In genomic region chr2:159606287-159606686, GRCh38 we compare ENCODE assay signal across 16 cellular contexts. TPM values are rescaled to one million over a fixed set of nuclear protein-coding genes. Genes with fewer than 3 reads are reported as not detected.
A peak's percentile ranks its signal among the peaks of the same experiment; 100 is the strongest.
DNase-seq lines count a peak whose midpoint lies in the region; ATAC-seq, FAIRE-seq and TF ChIP-seq lines count a peak whose summit lies in the region.
"Had no signal": no experiment of that assay in that cellular context is flagged by ENCODE, and none has a peak within 500 bp of the region (broad histone marks: within the 10 kb centered on the region; RNA-seq: fewer than 3 reads in every experiment).

No MANE protein-coding gene starts in this region.

- no peaks in the 10 kb centered on the region for H3K9me1 ChIP-seq in IMR-90 (ENCODE audit: insufficient read depth, low read length)

- H2BK120ac ChIP-seq in IMR-90 (ENCODE audit: low read depth, low read length): no peak overlapping the region

- no peak overlapping the region for H3K9ac ChIP-seq in IMR-90 (ENCODE audit: low read depth, low read length)
- peak overlapping the region; percentile 1 for H3K9ac ChIP-seq in smooth muscle cell (ENCODE audit: low read depth)

- H3K4me1 Mint-ChIP-seq in brain: peaks cover 61% of the 10 kb centered on the region
- H3K4me1 Mint-ChIP-seq: activated naive CD4-positive, alpha-beta T cell treated with anti-CD3 and anti-CD28 coated beads, Interleukin-2, amount 10 ng/mL, durations not matched to agents 7 days and 5 days had no signal

- H4K20me1 ChIP-seq in IMR-90 (ENCODE audit: insufficient read depth, low read length) (peaks cover 16% of the 10 kb centered on the region), smooth muscle cell (ENCODE audit: low read depth) (peaks cover 76% of the 10 kb centered on the region)

- no peaks in the 10 kb centered on the region for H3K27me3 ChIP-seq in IMR-90 (ENCODE audit: control insufficient read depth, insufficient read depth, low read length)
- no peaks in the 10 kb centered on the region for H3K27me3 ChIP-seq in smooth muscle cell (ENCODE audit: low read depth)
- H3K27me3 ChIP-seq: BLaER1 treated with 17β-estradiol and CSF1 and Interleukin-3, amounts not matched to agents 10 nM and 100 nM; upper lobe of left lung had no signal

- H3K14ac ChIP-seq in IMR-90 (replicated peaks; ENCODE audit: low read depth, low read length): no peak overlapping the region

- H3K4me1 ChIP-seq in IMR-90 (ENCODE audit: control insufficient read depth, insufficient read depth, low read length) (peaks cover 5% of the 10 kb centered on the region), smooth muscle cell (ENCODE audit: low read depth) (peaks cover 30% of the 10 kb centered on the region)

- H4K91ac ChIP-seq in IMR-90 (ENCODE audit: insufficient read depth, low read depth, low read length): no peak overlapping the region

- peak; percentile 56; the same call in 1 of the 2 replicates for ATAC-seq in IMR-90 (ENCODE audit: low read depth)
- ATAC-seq in left lobe of liver: peak; percentile 11
- ATAC-seq in HG02623 (IDR thresholded peaks at IDR 0.05; ENCODE audit: unreplicated experiment): no peak
- no peak for ATAC-seq in GM21526 (IDR thresholded peaks at IDR 0.05; ENCODE audit: low FRiP score, unreplicated experiment)
- ATAC-seq: SK-N-SH treated with all-trans-retinoic acid at 6 μM for 48 hours had no signal

- DNase-seq in IMR-90: peak; percentile 63
- no peak for DNase-seq in left lobe of liver (ENCODE audit: low spot score)
- DNase-seq in smooth muscle cell (lab: John Stamatoyannopoulos, UW; ENCODE audit: unreplicated experiment): no peak
- DNase-seq in SW480 (ENCODE audit: low spot score): no peak
- DNase-seq in H54 (ENCODE audit: insufficient read length, low spot score): no peak
- DNase-seq: activated CD4-positive, CD25-positive, alpha-beta regulatory T cell; activated naive CD4-positive, alpha-beta T cell treated with anti-CD3 and anti-CD28 coated beads, Interleukin-2, amount 10 ng/mL, durations not matched to agents 7 days and 5 days; cerebellar nuclear complex; NCI-H1105; NCI-H345; upper lobe of left lung had no signal

- peaks cover 7% of the 10 kb centered on the region for H3F3A ChIP-seq in smooth muscle cell (ENCODE audit: low read depth)

- H3K18ac ChIP-seq in IMR-90 (ENCODE audit: low read depth, low read length): no peak overlapping the region

- no peak for TF ChIP-seq RAD21 in IMR-90 (IDR thresholded peaks at IDR 0.05; ENCODE audit: low read length)

- H3K27ac ChIP-seq in IMR-90 (ENCODE audit: insufficient read depth, low read length) (no peak overlapping the region), smooth muscle cell (ENCODE audit: low read depth) (peak overlapping the region; percentile 58)
- H3K27ac ChIP-seq: BLaER1 treated with 17β-estradiol and CSF1 and Interleukin-3, amounts not matched to agents 10 nM and 100 nM had no signal

- BruUV-seq in IMR-90 (replicated peaks; lab: Mats Ljungman, UMichigan): no TSS peak

- H2BK15ac ChIP-seq in IMR-90 (ENCODE audit: low read depth, low read length): no peak overlapping the region

- dilution Hi-C loops in IMR-90 (cut with HindIII; ENCODE audit: low sequenced_read_pairs, unreplicated experiment): no loop called here

- in situ Hi-C loops in IMR-90 (cut with MboI; ENCODE audit: low sequenced_read_pairs): no loop called here

- H3K9me3 ChIP-seq in IMR-90 (ENCODE audit: control insufficient read depth, insufficient read depth, low read length): no peaks in the 10 kb centered on the region
- H3K9me3 ChIP-seq in smooth muscle cell (replicated peaks; ENCODE audit: low read depth): no peaks in the 10 kb centered on the region
- H3K9me3 ChIP-seq: BLaER1 treated with 17β-estradiol and CSF1 and Interleukin-3, amounts not matched to agents 10 nM and 100 nM; upper lobe of left lung had no signal

- intact Hi-C loops in IMR-90 (cut with micrococcal nuclease): no loop called here

- peak overlapping the region; percentile 6; the same call in 1 of the 2 replicates for H3K4me2 ChIP-seq in IMR-90 (ENCODE audit: low read depth, low read length)
- peak overlapping the region; percentile 69 for H3K4me2 ChIP-seq in smooth muscle cell
- H3K4me2 ChIP-seq: BLaER1 treated with 17β-estradiol and CSF1 and Interleukin-3, amounts not matched to agents 10 nM and 100 nM had no signal

- no peak overlapping the region for H2BK5ac ChIP-seq in IMR-90 (ENCODE audit: low read depth, low read length, poor library complexity, severe bottlenecking)

- no CpG with 5 or more reads among the region's 2 CpGs for WGBS in IMR-90 (ENCODE audit: extremely low coverage in 2 of 2, insufficient read length in 1 of 2), 2 experiments
- WGBS in smooth muscle cell (ENCODE audit: low lambda C conversion rate): 7% methylated on average over 2 of the region's 2 CpGs

- peak overlapping the region in 4 of 5 experiments; percentile 11 to 69 (median 34) for H3K27ac Mint-ChIP-seq in brain
- H3K27ac Mint-ChIP-seq: activated naive CD4-positive, alpha-beta T cell treated with anti-CD3 and anti-CD28 coated beads, Interleukin-2, amount 10 ng/mL, durations not matched to agents 7 days and 5 days had no signal

- FAIRE-seq in H54 (lab: Jason Lieb, UNC): no peak

- H3K4me3 Mint-ChIP-seq in brain: peak overlapping the region in 2 of 5 experiments; percentile 19 to 29
- H3K4me3 Mint-ChIP-seq: activated naive CD4-positive, alpha-beta T cell treated with anti-CD3 and anti-CD28 coated beads, Interleukin-2, amount 10 ng/mL, durations not matched to agents 7 days and 5 days had no signal

- H3K36me3 ChIP-seq in IMR-90 (ENCODE audit: control insufficient read depth, insufficient read depth, low read length) (0 out of 2 replicates have a peak, but pooled peaks cover 2% of the 10 kb centered on the region), smooth muscle cell (ENCODE audit: low read depth) (no peaks in the 10 kb centered on the region)
- H3K36me3 ChIP-seq: upper lobe of left lung had no signal

- H3K56ac ChIP-seq in IMR-90 (ENCODE audit: extremely low read depth, insufficient read depth, low read length): no peak overlapping the region

- H3K9me3 Mint-ChIP-seq in brain: peaks cover 0 to 3% (median 0%) of the 10 kb centered on the region in 5 experiments
- H3K9me3 Mint-ChIP-seq: activated naive CD4-positive, alpha-beta T cell treated with anti-CD3 and anti-CD28 coated beads, Interleukin-2, amount 10 ng/mL, durations not matched to agents 7 days and 5 days had no signal

- H3K4ac ChIP-seq in IMR-90 (ENCODE audit: low read depth, low read length): no peak overlapping the region

- no peak overlapping the region for H3K23ac ChIP-seq in IMR-90 (ENCODE audit: low read depth, low read length)

- no peak overlapping the region for H2AK5ac ChIP-seq in IMR-90 (ENCODE audit: low read depth, low read length)

- H3K36me3 Mint-ChIP-seq in brain: peaks cover 17% of the 10 kb centered on the region
- H3K36me3 Mint-ChIP-seq: activated naive CD4-positive, alpha-beta T cell treated with anti-CD3 and anti-CD28 coated beads, Interleukin-2, amount 10 ng/mL, durations not matched to agents 7 days and 5 days had no signal

- H2AFZ ChIP-seq in IMR-90 (replicated peaks; ENCODE audit: low read length, poor library complexity) (no peak overlapping the region), smooth muscle cell (ENCODE audit: low read depth) (no peak overlapping the region)

- H3K79me1 ChIP-seq in IMR-90 (ENCODE audit: low read depth in 1 of 2, low read length in 2 of 2): peaks cover 15 to 31% of the 10 kb centered on the region in 2 experiments

- no peak overlapping the region for H2AK9ac ChIP-seq in IMR-90 (replicated peaks; ENCODE audit: low read depth, low read length, poor library complexity)

- TF ChIP-seq CTCF in IMR-90 (conservative IDR thresholded peaks at IDR 0.05; ENCODE audit: low read depth, low read length) (no peak), brain (conservative IDR thresholded peaks at IDR 0.05) (no peak), smooth muscle cell (IDR thresholded peaks at IDR 0.05; ENCODE audit: borderline replicate concordance, insufficient read depth, poor library complexity, severe bottlenecking) (no peak)

- no peak overlapping the region for H4K8ac ChIP-seq in IMR-90 (ENCODE audit: low read depth in 2 of 2, low read length in 2 of 2)

- no peak overlapping the region for H3K4me3 ChIP-seq in IMR-90 (ENCODE audit: insufficient read depth, low read depth, low read length)
- peak overlapping the region; percentile 0 for H3K4me3 ChIP-seq in smooth muscle cell
- H3K4me3 ChIP-seq: BLaER1 treated with 17β-estradiol and CSF1 and Interleukin-3, amounts not matched to agents 10 nM and 100 nM; upper lobe of left lung had no signal

- POLR2A ChIA-PET in IMR-90 (lab: Charles Lee; ENCODE audit: unreplicated experiment): no interaction called here

- H3K27me3 Mint-ChIP-seq in brain: no peaks in the 10 kb centered on the region

- peaks cover 95% of the 10 kb centered on the region for H3K79me2 ChIP-seq in smooth muscle cell (ENCODE audit: low read depth)

- H4K5ac ChIP-seq in IMR-90 (ENCODE audit: low read depth, low read length): no peak overlapping the region

- no peak for TF ChIP-seq POLR2A in IMR-90 (IDR thresholded peaks at IDR 0.05; ENCODE audit: low read depth, low read length)
- no peak for TF ChIP-seq POLR2A in H54 (IDR thresholded peaks at IDR 0.05; ENCODE audit: low read depth, low read length)

- no peak overlapping the region for H2BK20ac ChIP-seq in IMR-90 (ENCODE audit: low read depth, low read length)

- CTCF ChIA-PET in IMR-90 (lab: Yijun Ruan, JAX): no interaction called here

TF ChIP-seq in IMR-90, 13 proteins besides CTCF, POLR2A, EP300 and RAD21 (continues in another document):
- TF ChIP-seq NFE2L2 (IDR thresholded peaks at IDR 0.05; ENCODE audit: low read depth, low read length) (no peak), MAFK (IDR thresholded peaks at IDR 0.05; ENCODE audit: low read depth, low read length) (no peak), CHD1 (IDR thresholded peaks at IDR 0.05; ENCODE audit: low read depth, low read length) (no peak), BHLHE40 (IDR thresholded peaks at IDR 0.05; ENCODE audit: low read depth, low read length) (no peak), CEBPB (IDR thresholded peaks at IDR 0.05; ENCODE audit: low read depth, low read length) (no peak), MAZ (IDR thresholded peaks at IDR 0.05; ENCODE audit: borderline replicate concordance, low read depth, low read length) (no peak), SMC3 (IDR thresholded peaks at IDR 0.05; ENCODE audit: low read depth, low read length) (no peak)

RNA-seq across cellular contexts. Expression of gene BAZ2B, which starts 10.1 kb away (rescaled TPM):
- 42.1 and 49.7 TPM in 2 replicates for total RNA-seq in IMR-90 (2012; rRNA removed)
- polyA plus RNA-seq in IMR-90 (2012; rRNA removed): 8.9 and 9.0 TPM in 2 replicates
- 1.9 and 3.0 TPM in 2 replicates for polyA plus RNA-seq in IMR-90 (2012; cell fraction: cytosol; rRNA removed)
- polyA plus RNA-seq in IMR-90 (2012; cell fraction: nucleus; rRNA removed; ENCODE audit: low replicate concordance): 2.6 and 23.5 TPM in 2 replicates
- 14.7 TPM for polyA plus RNA-seq in brain (ENCODE audit: insufficient read depth, low read depth, low replicate concordance)
- 20.0 TPM for total RNA-seq in left lobe of liver
- 58.5 and 81.3 TPM in 2 replicates for total RNA-seq in smooth muscle cell
- 27.7 and 40.9 TPM in 2 replicates for polyA plus RNA-seq in smooth muscle cell

Comparison
In these comparisons a context has a peak if more than half of its experiments do, and no peak if none do; other contexts are left out.
1. ATAC-seq: peak in IMR-90 (single experiment) and left lobe of liver (single experiment); none in HG02623 (single experiment) and GM21526 (single experiment).